29 cellular contexts compared by ENCODE assay signal in genomic region chr7:134068670-134069069, GRCh38.
"Had no signal": no experiment of that assay in that cellular context is flagged by ENCODE, and none has a peak within 500 bp of the region (broad histone marks: within the 10 kb centered on the region; RNA-seq: fewer than 3 reads in every experiment).

No MANE protein-coding gene starts in this region.

- H3K36me3 ChIP-seq: thoracic aorta, thyroid gland, transverse colon, upper lobe of right lung, uterus, vagina had no signal

- ATAC-seq: stimulated activated effector memory CD8-positive, alpha-beta T cell treated with anti-CD3 and anti-CD28 coated beads, Interleukin-12 subunit alpha, Interleukin-12 subunit beta, amount 100 ng/mL, for 72 hours; stimulated activated memory B cell treated with anti-CD40 and anti-IgM and Interleukin-4, amounts not matched to agents 10 μg/mL and 1 μg/mL and 100 μg/mL, for 72 hours; stimulated activated naive B cell treated with anti-CD40 and anti-IgM and Interleukin-4, amounts not matched to agents 10 μg/mL and 1 μg/mL and 100 μg/mL, for 72 hours; stimulated activated naive CD8-positive, alpha-beta T cell treated with anti-CD3 and anti-CD28 coated beads, Interleukin-15, amount 100 ng/mL, for 72 hours; stimulated activated naive CD8-positive, alpha-beta T cell treated with anti-CD3 and anti-CD28 coated beads, Interleukin-15, Interleukin-2, amounts not matched to agents 100 U/mL and 50 U/mL, for 24 hours; upper lobe of right lung had no signal

- H3K9me3 Mint-ChIP-seq: stimulated activated effector memory CD8-positive, alpha-beta T cell treated with anti-CD3 and anti-CD28 coated beads, Interleukin-12 subunit alpha, Interleukin-12 subunit beta, amount 100 ng/mL, for 72 hours; stimulated activated memory B cell treated with anti-CD40 and anti-IgM and Interleukin-4, amounts not matched to agents 10 μg/mL and 1 μg/mL and 100 μg/mL, for 72 hours; stimulated activated naive CD8-positive, alpha-beta T cell treated with anti-CD3 and anti-CD28 coated beads, Interleukin-15, Interleukin-2, amounts not matched to agents 100 ng/mL and 50 ng/mL, for 24 hours; type B pancreatic cell had no signal

- DNase-seq: stimulated activated CD4-positive, alpha-beta T cell treated with anti-CD3 and anti-CD28 coated beads, Interleukin-2, amount 100 ng/mL, for 48 hours; stimulated activated CD4-positive, alpha-beta T cell treated with anti-CD3 and anti-CD28 coated beads, Interleukin-4, amount 100 ng/mL, for 1 hour; stimulated activated CD4-positive, alpha-beta T cell treated with anti-CD3 and anti-CD28 coated beads, Interleukin-4, amount 100 ng/mL, for 24 hours; stimulated activated CD4-positive, alpha-beta T cell treated with anti-CD3 and anti-CD28 coated beads, Interleukin-4, amount 100 ng/mL, for 4 hours; stimulated activated CD8-positive, alpha-beta memory T cell treated with anti-CD3 and anti-CD28 coated beads, Interleukin-4, amount 100 ng/mL, for 48 hours; stimulated activated naive B cell treated with anti-CD40 and anti-IgM and Interleukin-4, amounts not matched to agents 10 μg/mL and 1 μg/mL and 100 μg/mL, for 72 hours; stimulated activated naive CD4-positive, alpha-beta T cell; stimulated activated naive CD4-positive, alpha-beta T cell treated with Interleukin-2 at 50 U/mL for 16 hours; stimulated activated naive CD8-positive, alpha-beta T cell treated with anti-CD3 and anti-CD28 coated beads, Interleukin-15, amount 100 ng/mL, for 72 hours; stimulated activated naive CD8-positive, alpha-beta T cell treated with anti-CD3 and anti-CD28 coated beads, Interleukin-15, Interleukin-2, amounts not matched to agents 100 U/mL and 50 U/mL, for 24 hours; stomach; substantia nigra; testis; thyroid gland; tibial artery; transverse colon; trophoblast cell; upper lobe of left lung; upper lobe of right lung; uterus had no signal

- H3K36me3 Mint-ChIP-seq: stimulated activated effector memory CD8-positive, alpha-beta T cell treated with anti-CD3 and anti-CD28 coated beads, Interleukin-12 subunit alpha, Interleukin-12 subunit beta, amount 100 ng/mL, for 72 hours had no signal

- H3K27me3 Mint-ChIP-seq: stimulated activated memory B cell treated with anti-CD40 and anti-IgM and Interleukin-4, amounts not matched to agents 10 μg/mL and 1 μg/mL and 100 μg/mL, for 72 hours; stimulated activated naive B cell treated with anti-CD40 and anti-IgM and Interleukin-4, amounts not matched to agents 10 μg/mL and 1 μg/mL and 100 μg/mL, for 72 hours; stimulated activated naive CD8-positive, alpha-beta T cell treated with anti-CD3 and anti-CD28 coated beads, Interleukin-15, amount 100 ng/mL, for 72 hours; stimulated activated naive CD8-positive, alpha-beta T cell treated with anti-CD3 and anti-CD28 coated beads, Interleukin-15, Interleukin-2, amounts not matched to agents 100 ng/mL and 50 ng/mL, for 24 hours; type B pancreatic cell had no signal

- H3K27ac Mint-ChIP-seq: stimulated activated effector memory CD8-positive, alpha-beta T cell treated with anti-CD3 and anti-CD28 coated beads, Interleukin-12 subunit alpha, Interleukin-12 subunit beta, amount 100 ng/mL, for 72 hours; stimulated activated memory B cell treated with anti-CD40 and anti-IgM and Interleukin-4, amounts not matched to agents 10 μg/mL and 1 μg/mL and 100 μg/mL, for 72 hours; stimulated activated naive CD8-positive, alpha-beta T cell treated with anti-CD3 and anti-CD28 coated beads, Interleukin-15, Interleukin-2, amounts not matched to agents 100 ng/mL and 50 ng/mL, for 24 hours; type B pancreatic cell had no signal

- H3K27me3 ChIP-seq: stomach, suprapubic skin, testis, thyroid gland, tibial artery, tibial nerve, transverse colon, upper lobe of left lung, upper lobe of right lung, uterus, vagina had no signal

- H3K27ac ChIP-seq: stomach, suprapubic skin, testis, thoracic aorta, thyroid gland, tibial artery, tibial nerve, transverse colon, upper lobe of left lung, upper lobe of right lung, uterus, vagina had no signal

- FAIRE-seq: urothelium cell line had no signal

- H3K4me3 ChIP-seq: stomach, suprapubic skin, testis, thoracic aorta, thyroid gland, tibial artery, tibial nerve, transverse colon, upper lobe of left lung, upper lobe of right lung, uterus, vagina had no signal

- H3K9me3 ChIP-seq: stomach, suprapubic skin, testis, thoracic aorta, thyroid gland, tibial artery, tibial nerve, transverse colon, upper lobe of left lung, upper lobe of right lung, uterus, vagina had no signal

- H3K4me3 Mint-ChIP-seq: stimulated activated effector memory CD8-positive, alpha-beta T cell treated with anti-CD3 and anti-CD28 coated beads, Interleukin-12 subunit alpha, Interleukin-12 subunit beta, amount 100 ng/mL, for 72 hours; stimulated activated memory B cell treated with anti-CD40 and anti-IgM and Interleukin-4, amounts not matched to agents 10 μg/mL and 1 μg/mL and 100 μg/mL, for 72 hours; stimulated activated naive B cell treated with anti-CD40 and anti-IgM and Interleukin-4, amounts not matched to agents 10 μg/mL and 1 μg/mL and 100 μg/mL, for 72 hours; stimulated activated naive CD8-positive, alpha-beta T cell treated with anti-CD3 and anti-CD28 coated beads, Interleukin-15, amount 100 ng/mL, for 72 hours; stimulated activated naive CD8-positive, alpha-beta T cell treated with anti-CD3 and anti-CD28 coated beads, Interleukin-15, Interleukin-2, amounts not matched to agents 100 ng/mL and 50 ng/mL, for 24 hours; type B pancreatic cell had no signal
